In genomic region chr13:67048084-67048792, GRCh38 we compare ENCODE assay signal across 1 cellular context.
TF ChIP-seq lines count a peak whose summit lies in the region.

No MANE protein-coding gene starts in this region.

TF ChIP-seq in GM12878, 131 proteins besides CTCF, POLR2A, EP300 and RAD21 (continued from another document):
- TF ChIP-seq E4F1 (IDR thresholded peaks at IDR 0.05; ENCODE audit: borderline replicate concordance, partially characterized antibody) (no peak), BMI1 (IDR thresholded peaks at IDR 0.05; ENCODE audit: borderline replicate concordance) (no peak), SP1 (IDR thresholded peaks at IDR 0.05; ENCODE audit: low read depth, low read length) (no peak), NR2F1 (conservative IDR thresholded peaks at IDR 0.05) (0 out of 2 replicates have a peak, but pooled peaks have one; percentile 18), PBX3 (IDR thresholded peaks at IDR 0.05; ENCODE audit: insufficient replicate concordance, low read depth, low read length) (no peak), IKZF1 (conservative IDR thresholded peaks at IDR 0.05) (peak; percentile 54; the same call in 1 of the 2 replicates), SUPT20H (IDR thresholded peaks at IDR 0.05; ENCODE audit: borderline replicate concordance, control insufficient read depth, low read depth, low read length) (no peak), SMAD1 (IDR thresholded peaks at IDR 0.05; ENCODE audit: low read depth, partially characterized antibody) (no peak), RB1 (IDR thresholded peaks at IDR 0.05; ENCODE audit: borderline replicate concordance) (no peak)
TF ChIP-seq in GM12878: peak in this region for 5.
